In genomic region chr12:13167906-13168305, GRCh38 we compare ENCODE assay signal across 15 cellular contexts.
"Had no signal": no experiment of that assay in that cellular context is flagged by ENCODE, and none has a peak within 500 bp of the region (broad histone marks: within the 10 kb centered on the region; RNA-seq: fewer than 3 reads in every experiment).

No MANE protein-coding gene starts in this region.

- H3K4me3 ChIP-seq: gastroesophageal sphincter, heart left ventricle, left lung, stomach, testis had no signal

- H3K36me3 ChIP-seq: gastroesophageal sphincter, heart left ventricle, left lung, stomach had no signal

- H3K27me3 ChIP-seq: heart left ventricle, left lung, stomach, testis had no signal

- ATAC-seq: activated T-cell treated with anti-CD3 and anti-CD28 coated beads, Interleukin-2, amount 50 U/mL, for 4 hours; gastroesophageal sphincter; heart left ventricle; left lung; SK-N-SH treated with all-trans-retinoic acid at 6 μM for 48 hours; T-cell; WTC11 had no signal

- H3K27ac Mint-ChIP-seq: activated CD4-positive, alpha-beta memory T cell treated with anti-CD3 and anti-CD28 coated beads, Interleukin-2, amount 10 ng/mL, durations not matched to agents 7 days and 5 days; activated naive CD8-positive, alpha-beta T cell; T-cell; WTC11 had no signal

- H3K4me1 ChIP-seq: testis had no signal

- H3K27ac ChIP-seq: gastroesophageal sphincter, heart left ventricle, left lung, stomach, testis had no signal

- H3K4me3 Mint-ChIP-seq: activated CD4-positive, alpha-beta memory T cell treated with anti-CD3 and anti-CD28 coated beads, Interleukin-2, amount 10 ng/mL, durations not matched to agents 7 days and 5 days; activated naive CD8-positive, alpha-beta T cell; activated T-cell treated with anti-CD3 and anti-CD28 coated beads, Interleukin-2, amount 50 U/mL, for 4 hours; T-cell; WTC11 had no signal

- H3K9me3 ChIP-seq: gastroesophageal sphincter, left lung, testis had no signal

- DNase-seq: activated CD4-positive, alpha-beta memory T cell treated with anti-CD3 and anti-CD28 coated beads, Interleukin-2, amount 10 ng/mL, durations not matched to agents 7 days and 5 days; activated CD4-positive, alpha-beta T cell treated with anti-CD3 and anti-CD28 coated beads for 4 hours; activated effector memory CD4-positive, alpha-beta T cell treated with anti-CD3 and anti-CD28 coated beads, Interleukin-2, amount 50 U/mL, for 16 hours; activated T-cell treated with anti-CD3 and anti-CD28 coated beads, Interleukin-2, amount 50 U/mL, for 4 hours; effector memory CD4-positive, alpha-beta T cell; heart left ventricle; left lung; stimulated activated CD4-positive, alpha-beta T cell treated with anti-CD3 and anti-CD28 coated beads, Interleukin-2, amount 100 ng/mL, for 48 hours; stomach; T-cell; testis had no signal

- H3K36me3 Mint-ChIP-seq: activated naive CD8-positive, alpha-beta T cell; T-cell; WTC11 had no signal

- H3K27me3 Mint-ChIP-seq: activated naive CD8-positive, alpha-beta T cell had no signal
